ENCODE assay signal across 18 cellular contexts in genomic region chr5:107580902-107581823, GRCh38.
DNase-seq lines count a peak whose midpoint lies in the region; ATAC-seq and TF ChIP-seq lines count a peak whose summit lies in the region.
"Had no signal": no experiment of that assay in that cellular context is flagged by ENCODE, and none has a peak within 500 bp of the region (broad histone marks: within the 10 kb centered on the region; RNA-seq: fewer than 3 reads in every experiment).

No MANE protein-coding gene starts in this region.

- no peaks in the 10 kb centered on the region for H3K79me2 ChIP-seq in OCI-LY7 (ENCODE audit: insufficient read depth, low read depth, low read length)

- ATAC-seq in HG03196 (IDR thresholded peaks at IDR 0.05; ENCODE audit: unreplicated experiment) = no peak
- ATAC-seq in HG02973 (IDR thresholded peaks at IDR 0.05; ENCODE audit: unreplicated experiment) = no peak
- ATAC-seq: activated T-cell treated with anti-CD3 and anti-CD28 coated beads, Interleukin-2, amount 50 U/mL, for 4 hours; HepG2; mucosa of descending colon had no signal

- no peaks in the 10 kb centered on the region for H4K20me1 ChIP-seq in OCI-LY7 (ENCODE audit: insufficient read depth, low read length)

- H3K27ac Mint-ChIP-seq in Calu3 (ENCODE audit: unreplicated experiment) (peak overlapping the region; percentile 64), osteocyte (ENCODE audit: unreplicated experiment) (peak overlapping the region; percentile 5)
- H3K27ac Mint-ChIP-seq: CD4-positive, CD25-positive, alpha-beta regulatory T cell had no signal

- CTCF ChIA-PET in Calu3 (lab: Charles Lee) (interaction anchor here (0.7 to 2.2 kb wide), 2 partner anchors 9 to 77 kb away, joined by 3 to 6 read pairs; no protein-coding TSS in a partner anchor), OCI-LY7 (lab: Charles Lee; ENCODE audit: unreplicated experiment) (no interaction called here)

- H3K4me1 ChIP-seq in OCI-LY7 (ENCODE audit: insufficient read depth, low read length, poor library complexity, severe bottlenecking) = peaks cover 7% of the 10 kb centered on the region

- no peak overlapping the region for H3K4me3 ChIP-seq in OCI-LY7 (ENCODE audit: low read depth, low read length, poor library complexity, severe bottlenecking)
- no peak overlapping the region for H3K4me3 ChIP-seq in fibroblast of pulmonary artery (replicated peaks; ENCODE audit: low read depth, low read length)
- H3K4me3 ChIP-seq: mucosa of descending colon had no signal

- no peaks in the 10 kb centered on the region for H3K36me3 ChIP-seq in OCI-LY7 (ENCODE audit: insufficient read depth, low read length)

- no peaks in the 10 kb centered on the region for H3K9me3 ChIP-seq in OCI-LY7 (ENCODE audit: low read length)
- H3K9me3 ChIP-seq: mucosa of descending colon had no signal

- DNase-seq in Calu3 = no peak
- no peak for DNase-seq in OCI-LY7 (ENCODE audit: low spot score)
- DNase-seq in fibroblast of pulmonary artery (ENCODE audit: low read depth) = peak; percentile 69
- DNase-seq in osteocyte (ENCODE audit: extremely low spot score, unreplicated experiment) = no peak
- no peak for DNase-seq in COR-L47 (lab: John Stamatoyannopoulos, UW)
- DNase-seq in activated CD4-positive, alpha-beta T cell treated with anti-CD3 and anti-CD28 coated beads for 4 hours = no peak
- DNase-seq: activated CD4-positive, CD25-positive, alpha-beta regulatory T cell; activated T-cell treated with anti-CD3 and anti-CD28 coated beads, Interleukin-2, amount 50 U/mL, for 4 hours; CD4-positive, CD25-positive, alpha-beta regulatory T cell; GDM1; mucosa of descending colon; NCI-H1417 treated with DMSO at 0.1 percent for 48 hours; NCI-H748 treated with DMSO at 0.1 percent for 48 hours; stimulated activated CD4-positive, alpha-beta T cell treated with anti-CD3 and anti-CD28 coated beads, Interleukin-4, amount 100 ng/mL, for 4 hours; stimulated activated naive CD4-positive, alpha-beta T cell treated with Interleukin-2 at 50 U/mL for 16 hours had no signal

- H3K4me1 Mint-ChIP-seq in Calu3 (ENCODE audit: low read depth, unreplicated experiment) = peaks cover 73% of the 10 kb centered on the region
- H3K4me1 Mint-ChIP-seq in osteocyte (ENCODE audit: unreplicated experiment) = peaks cover 17% of the 10 kb centered on the region
- H3K4me1 Mint-ChIP-seq: CD4-positive, CD25-positive, alpha-beta regulatory T cell had no signal

- TF ChIP-seq CTCF in Calu3 (IDR thresholded peaks at IDR 0.05; ENCODE audit: unreplicated experiment) = no peak
- TF ChIP-seq CTCF in OCI-LY7 (conservative IDR thresholded peaks at IDR 0.05; ENCODE audit: low read length) = no peak
- no peak for TF ChIP-seq CTCF in fibroblast of pulmonary artery (IDR thresholded peaks at IDR 0.05; ENCODE audit: low read length, missing control alignments)
- TF ChIP-seq CTCF in osteocyte (IDR thresholded peaks at IDR 0.05) = no peak

- BruUV-seq in Calu3 (replicated peaks; lab: Mats Ljungman, UMichigan) (no TSS peak), OCI-LY7 (replicated peaks; lab: Mats Ljungman, UMichigan) (no TSS peak)

- intact Hi-C loops in Calu3 (cut with micrococcal nuclease; ENCODE audit: unreplicated experiment) = no loop called here
- intact Hi-C loops in OCI-LY7 (cut with micrococcal nuclease; ENCODE audit: unreplicated experiment) = no loop called here

- H3K27ac ChIP-seq in OCI-LY7 (ENCODE audit: low read depth, low read length, poor library complexity, severe bottlenecking) = no peak overlapping the region

- H3K36me3 Mint-ChIP-seq in Calu3 (ENCODE audit: insufficient read depth, unreplicated experiment) (peaks cover 25% of the 10 kb centered on the region), osteocyte (ENCODE audit: unreplicated experiment) (peaks cover 2% of the 10 kb centered on the region)
- H3K36me3 Mint-ChIP-seq: CD4-positive, CD25-positive, alpha-beta regulatory T cell had no signal

- H3K4me3 Mint-ChIP-seq in Calu3 (ENCODE audit: low read depth, unreplicated experiment) (no peak overlapping the region), osteocyte (ENCODE audit: unreplicated experiment) (no peak overlapping the region)
- H3K4me3 Mint-ChIP-seq: activated T-cell treated with anti-CD3 and anti-CD28 coated beads, Interleukin-2, amount 50 U/mL, for 4 hours; CD4-positive, CD25-positive, alpha-beta regulatory T cell had no signal

- H3K27me3 Mint-ChIP-seq in Calu3 (ENCODE audit: unreplicated experiment) (no peaks in the 10 kb centered on the region), osteocyte (ENCODE audit: unreplicated experiment) (no peaks in the 10 kb centered on the region)

- H3K9me2 ChIP-seq in OCI-LY7 (ENCODE audit: insufficient read depth, low read length) = no peaks in the 10 kb centered on the region

- no peaks in the 10 kb centered on the region for H3K9me3 Mint-ChIP-seq in Calu3 (ENCODE audit: low read depth, unreplicated experiment)
- H3K9me3 Mint-ChIP-seq in osteocyte (ENCODE audit: unreplicated experiment) = no peaks in the 10 kb centered on the region
- H3K9me3 Mint-ChIP-seq: activated T-cell treated with anti-CD3 and anti-CD28 coated beads, Interleukin-2, amount 50 U/mL, for 4 hours had no signal

- no peak overlapping the region for H3K4me2 ChIP-seq in OCI-LY7 (ENCODE audit: low read length)

- POLR2A ChIA-PET in OCI-LY7 (lab: Charles Lee) = interaction anchor here (0.7 to 2.1 kb wide), 4 partner anchors 10 to 472 kb away, joined by 3 to 7 read pairs (median 5); no protein-coding TSS in a partner anchor

- H2AFZ ChIP-seq in OCI-LY7 (ENCODE audit: low read length) = peak overlapping the region; percentile 20; the same call in 1 of the 2 replicates
